Comparison of ENCODE assay signal across 1 cellular context in the genomic region with DNA sequence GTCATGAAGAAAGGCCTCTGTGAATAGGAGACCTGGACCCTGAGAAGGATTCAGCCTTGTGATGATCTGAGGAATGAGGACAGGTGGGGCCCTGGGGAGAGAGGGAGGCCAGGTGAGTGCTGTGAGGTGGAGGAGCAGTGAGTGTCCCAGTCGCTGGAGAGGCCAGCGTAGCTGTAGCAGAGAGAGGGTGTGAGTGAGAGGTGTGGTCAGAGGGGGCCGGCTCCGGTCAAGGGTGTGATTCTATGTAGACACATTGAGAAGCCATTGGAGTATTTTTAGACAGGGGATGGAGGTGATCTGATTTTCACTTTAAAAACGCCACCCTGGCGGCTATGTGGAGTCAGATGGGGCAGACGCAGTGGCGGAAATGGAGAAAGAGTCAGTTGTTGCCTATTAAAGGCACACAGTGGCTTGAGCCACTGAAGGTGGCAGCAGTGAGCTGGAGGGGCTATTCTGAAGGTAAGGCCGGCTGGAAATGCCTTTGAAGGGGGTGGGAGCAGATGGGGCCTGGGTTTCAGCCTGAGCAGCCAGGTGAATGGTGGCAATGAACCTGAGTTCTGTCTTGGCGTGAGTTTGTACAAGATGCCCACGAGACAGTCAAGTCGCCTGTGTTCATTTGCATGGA.
TF ChIP-seq lines count a peak whose summit lies in the region.

No MANE protein-coding gene starts in this region.

TF ChIP-seq in A549, 52 proteins besides CTCF, POLR2A, EP300 and RAD21:
- TF ChIP-seq FOSB (CRISPR knock-in tag; IDR thresholded peaks at IDR 0.05) (no peak), TP53 (CRISPR knock-in tag; IDR thresholded peaks at IDR 0.05) (no peak), SMC3 (IDR thresholded peaks at IDR 0.05) (0 out of 3 replicates have a peak, but pooled peaks have one; percentile 13)
- TF ChIP-seq, protein P1, sequence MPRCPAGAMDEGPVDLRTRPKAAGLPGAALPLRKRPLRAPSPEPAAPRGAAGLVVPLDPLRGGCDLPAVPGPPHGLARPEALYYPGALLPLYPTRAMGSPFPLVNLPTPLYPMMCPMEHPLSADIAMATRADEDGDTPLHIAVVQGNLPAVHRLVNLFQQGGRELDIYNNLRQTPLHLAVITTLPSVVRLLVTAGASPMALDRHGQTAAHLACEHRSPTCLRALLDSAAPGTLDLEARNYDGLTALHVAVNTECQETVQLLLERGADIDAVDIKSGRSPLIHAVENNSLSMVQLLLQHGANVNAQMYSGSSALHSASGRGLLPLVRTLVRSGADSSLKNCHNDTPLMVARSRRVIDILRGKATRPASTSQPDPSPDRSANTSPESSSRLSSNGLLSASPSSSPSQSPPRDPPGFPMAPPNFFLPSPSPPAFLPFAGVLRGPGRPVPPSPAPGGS (IDR thresholded peaks at IDR 0.05), result no peak
TF ChIP-seq in A549: peak in this region for 1.
